In genomic region chr6:163923658-163924411, GRCh38 we compare ENCODE assay signal across 2 cellular contexts.
A peak's percentile ranks its signal among the peaks of the same experiment; 100 is the strongest.
TF ChIP-seq lines count a peak whose summit lies in the region.

No MANE protein-coding gene starts in this region.

TF ChIP-seq in IMR-90, 13 proteins besides CTCF, POLR2A, EP300 and RAD21:
- no peak for TF ChIP-seq CEBPB (IDR thresholded peaks at IDR 0.05; ENCODE audit: low read depth, low read length)
- no peak for TF ChIP-seq ELK1 (IDR thresholded peaks at IDR 0.05; ENCODE audit: borderline replicate concordance, low read depth, low read length)
- TF ChIP-seq RCOR1 (IDR thresholded peaks at IDR 0.05; ENCODE audit: insufficient replicate concordance, low read length): no peak
- TF ChIP-seq USF2 (IDR thresholded peaks at IDR 0.05; ENCODE audit: low read depth, low read length): no peak
- no peak for TF ChIP-seq NFE2L2 (IDR thresholded peaks at IDR 0.05; ENCODE audit: low read depth, low read length)

TF ChIP-seq in H1, 55 proteins besides CTCF, POLR2A, EP300 and RAD21:
- TF ChIP-seq CEBPB (IDR thresholded peaks at IDR 0.05; ENCODE audit: low read depth, low read length) (peak; percentile 47; the same call in 1 of the 2 replicates), GTF2F1 (IDR thresholded peaks at IDR 0.05; ENCODE audit: borderline replicate concordance, low read depth, low read length) (no peak)
